In genomic region chr22:36299911-36300310, GRCh38 we compare ENCODE assay signal across 20 cellular contexts. TPM values are rescaled to one million over a fixed set of nuclear protein-coding genes. Genes with fewer than 3 reads are reported as not detected.
DNase-seq lines count a peak whose midpoint lies in the region; ATAC-seq and TF ChIP-seq lines count a peak whose summit lies in the region.
"Had no signal": no experiment of that assay in that cellular context is flagged by ENCODE, and none has a peak within 500 bp of the region (broad histone marks: within the 10 kb centered on the region; RNA-seq: fewer than 3 reads in every experiment).

No MANE protein-coding gene starts in this region.

- H3K4me3 Mint-ChIP-seq in central memory CD8-positive, alpha-beta T cell, result no peak overlapping the region
- H3K4me3 Mint-ChIP-seq: activated naive CD8-positive, alpha-beta T cell treated with anti-CD3 and anti-CD28 coated beads, Interleukin-2, amount 10 ng/mL, durations not matched to agents 7 days and 5 days; CD4-positive, alpha-beta memory T cell; GM23338; neural progenitor cell had no signal

- peaks cover 17% of the 10 kb centered on the region for H3K4me1 Mint-ChIP-seq in central memory CD8-positive, alpha-beta T cell
- H3K4me1 Mint-ChIP-seq: GM23338, neural progenitor cell had no signal

- H3K27ac Mint-ChIP-seq in central memory CD8-positive, alpha-beta T cell (ENCODE audit: low read depth), result peak overlapping the region; percentile 49
- H3K27ac Mint-ChIP-seq: GM23338, neural progenitor cell had no signal

- H3K36me3 ChIP-seq in right atrium auricular region, result peaks cover 100% of the 10 kb centered on the region
- H3K36me3 ChIP-seq in muscle layer of colon (ENCODE audit: insufficient read depth, low read length), result peaks cover 100% of the 10 kb centered on the region
- H3K36me3 ChIP-seq in colonic mucosa, result peaks cover 86% of the 10 kb centered on the region
- H3K36me3 ChIP-seq: neural progenitor cell had no signal

- H3K27me3 Mint-ChIP-seq in central memory CD8-positive, alpha-beta T cell, result no peaks in the 10 kb centered on the region
- H3K27me3 Mint-ChIP-seq: activated naive CD8-positive, alpha-beta T cell treated with anti-CD3 and anti-CD28 coated beads, Interleukin-2, amount 10 ng/mL, durations not matched to agents 7 days and 5 days; CD4-positive, alpha-beta memory T cell had no signal

- H3K4me1 ChIP-seq in right atrium auricular region (no peaks in the 10 kb centered on the region), muscle layer of colon (ENCODE audit: insufficient read depth, low read length) (peaks cover 35% of the 10 kb centered on the region), colonic mucosa (no peaks in the 10 kb centered on the region)
- H3K4me1 ChIP-seq: neural progenitor cell had no signal

- H3K27ac ChIP-seq in right atrium auricular region, result no peak overlapping the region
- peak overlapping the region; percentile 42 for H3K27ac ChIP-seq in muscle layer of colon (ENCODE audit: low read depth, low read length)
- no peak overlapping the region for H3K27ac ChIP-seq in colonic mucosa
- H3K27ac ChIP-seq: lower lobe of right lung, neural progenitor cell, SK-N-MC had no signal

- H3K4me3 ChIP-seq in right atrium auricular region (no peak overlapping the region), muscle layer of colon (ENCODE audit: low read depth in 1 of 2, low read length in 2 of 2) (no peak overlapping the region), colonic mucosa (no peak overlapping the region)
- H3K4me3 ChIP-seq: GM23338, lower lobe of right lung, neural progenitor cell, SK-N-MC had no signal

- intact Hi-C loops in left ventricle myocardium superior (cut with micrococcal nuclease), result loop anchor here (5.0 kb wide), 1 partner anchor 172 kb away; no protein-coding TSS in a partner anchor
- intact Hi-C loops in colonic mucosa (cut with DNase I), result no loop called here

- H3K9me3 Mint-ChIP-seq in central memory CD8-positive, alpha-beta T cell, result no peaks in the 10 kb centered on the region
- H3K9me3 Mint-ChIP-seq: activated naive CD8-positive, alpha-beta T cell treated with anti-CD3 and anti-CD28 coated beads, Interleukin-2, amount 10 ng/mL, durations not matched to agents 7 days and 5 days; CD4-positive, alpha-beta memory T cell; GM23338; neural progenitor cell had no signal

- H3K36me3 Mint-ChIP-seq in central memory CD8-positive, alpha-beta T cell (ENCODE audit: insufficient read depth), result peaks cover 92% of the 10 kb centered on the region

- no peak overlapping the region for H3K9ac ChIP-seq in muscle layer of colon (ENCODE audit: low read length)
- H3K9ac ChIP-seq in colonic mucosa (ENCODE audit: low read depth in 2 of 2, low read length in 2 of 2), result no peak overlapping the region
- H3K9ac ChIP-seq: neural progenitor cell had no signal

- H3K9me3 ChIP-seq in right atrium auricular region (no peaks in the 10 kb centered on the region), muscle layer of colon (ENCODE audit: low read length) (no peaks in the 10 kb centered on the region), colonic mucosa (no peaks in the 10 kb centered on the region)
- H3K9me3 ChIP-seq: lower lobe of right lung had no signal

- ATAC-seq in left ventricle myocardium superior (no peak), GM21723 (IDR thresholded peaks at IDR 0.05; ENCODE audit: unreplicated experiment) (no peak), GM21360 (IDR thresholded peaks at IDR 0.05; ENCODE audit: unreplicated experiment) (no peak)
- no peak for ATAC-seq in central memory CD8-positive, alpha-beta T cell (replicated peaks; ENCODE audit: extremely low read depth, poor library complexity, severe bottlenecking)
- ATAC-seq: GM23338, lower lobe of right lung had no signal

- TF ChIP-seq CTCF in right atrium auricular region (IDR thresholded peaks at IDR 0.05) (no peak), colonic mucosa (IDR thresholded peaks at IDR 0.05) (no peak)

- DNase-seq in left ventricle myocardium superior (peak; percentile 27), right atrium auricular region (ENCODE audit: low spot score) (no peak), colonic mucosa (no peak)
- no peak for DNase-seq in central memory CD8-positive, alpha-beta T cell (ENCODE audit: low spot score in 2 of 2)
- DNase-seq: activated CD4-positive, alpha-beta T cell treated with anti-CD3 and anti-CD28 coated beads for 4 hours; activated naive CD8-positive, alpha-beta T cell treated with anti-CD3 and anti-CD28 coated beads, Interleukin-2, amount 10 ng/mL, durations not matched to agents 7 days and 5 days; DMS 273 treated with DMSO at 0.1 percent for 48 hours; effector memory CD4-positive, alpha-beta T cell; islet precursor cell; lower lobe of right lung; NCI-H2081; NCI-H345; NCI-H82 had no signal

- no peaks in the 10 kb centered on the region for H3K27me3 ChIP-seq in right atrium auricular region
- no peaks in the 10 kb centered on the region for H3K27me3 ChIP-seq in muscle layer of colon (ENCODE audit: control insufficient read depth in 1 of 2, insufficient read depth in 2 of 2, low read length in 2 of 2)
- no peaks in the 10 kb centered on the region for H3K27me3 ChIP-seq in colonic mucosa
- H3K27me3 ChIP-seq: neural progenitor cell had no signal

RNA-seq across cellular contexts. Expression of gene APOL1, which starts 47.0 kb away (rescaled TPM):
- total RNA-seq in left ventricle myocardium superior, result 17.6 TPM
- 10 to 100 TPM; 10.7 to 18.1 TPM for total RNA-seq in right atrium auricular region
- 10 to 100 TPM; 14.7 to 34.6 TPM for total RNA-seq in colonic mucosa
- total RNA-seq: GM23338 had no signal
